16 cellular contexts compared by ENCODE assay signal in genomic region chr4:48565362-48566083, GRCh38.
"Had no signal": no experiment of that assay in that cellular context is flagged by ENCODE, and none has a peak within 500 bp of the region (broad histone marks: within the 10 kb centered on the region; RNA-seq: fewer than 3 reads in every experiment).

No MANE protein-coding gene starts in this region.

- DNase-seq: activated CD4-positive, CD25-positive, alpha-beta regulatory T cell treated with anti-CD3 and anti-CD28 coated beads, Interleukin-2, amount 50 U/mL, for 72 hours; activated naive CD4-positive, alpha-beta T cell treated with Interleukin-2 at 50 U/mL for 16 hours; anterior cingulate cortex; brain microvascular endothelial cell; effector CD4-positive, alpha-beta T cell; foreskin fibroblast; head of caudate nucleus; nephron progenitor cell; T-helper 9 cell had no signal

- H3K4me1 ChIP-seq: prostate gland had no signal

- H3K27me3 ChIP-seq: brain microvascular endothelial cell had no signal

- H3K27me3 Mint-ChIP-seq: activated T-helper 17 cell treated with anti-CD3 and anti-CD28 coated beads, Interleukin-2, amount 50 U/mL, for 72 hours; central memory CD8-positive, alpha-beta T cell had no signal

- H3K4me1 Mint-ChIP-seq: central memory CD8-positive, alpha-beta T cell; nephron progenitor cell had no signal

- H3K27ac ChIP-seq: brain microvascular endothelial cell, coronary artery, prostate gland, thoracic aorta had no signal

- H3K9me3 ChIP-seq: prostate gland, thoracic aorta had no signal

- H3K27ac Mint-ChIP-seq: activated T-helper 17 cell treated with anti-CD3 and anti-CD28 coated beads, Interleukin-2, amount 50 U/mL, for 72 hours; nephron progenitor cell had no signal

- H3K4me3 Mint-ChIP-seq: activated T-helper 17 cell treated with anti-CD3 and anti-CD28 coated beads, Interleukin-2, amount 50 U/mL, for 72 hours; central memory CD8-positive, alpha-beta T cell; nephron progenitor cell had no signal

- FAIRE-seq: endothelial cell of umbilical vein had no signal

- H3K4me3 ChIP-seq: coronary artery, prostate gland, thoracic aorta had no signal

- H3K9me3 Mint-ChIP-seq: activated T-helper 17 cell treated with anti-CD3 and anti-CD28 coated beads, Interleukin-2, amount 50 U/mL, for 72 hours; central memory CD8-positive, alpha-beta T cell; nephron progenitor cell had no signal

- ATAC-seq: activated T-helper 17 cell treated with anti-CD3 and anti-CD28 coated beads, Interleukin-2, amount 50 U/mL, for 72 hours; sciatic nerve had no signal
